In genomic region chr19:29514525-29515232, GRCh38 we compare ENCODE assay signal across 1 cellular context.
TF ChIP-seq lines count a peak whose summit lies in the region.

No MANE protein-coding gene starts in this region.

TF ChIP-seq in HepG2, 621 proteins besides CTCF, POLR2A, EP300 and RAD21:
- TF ChIP-seq, protein P1, sequence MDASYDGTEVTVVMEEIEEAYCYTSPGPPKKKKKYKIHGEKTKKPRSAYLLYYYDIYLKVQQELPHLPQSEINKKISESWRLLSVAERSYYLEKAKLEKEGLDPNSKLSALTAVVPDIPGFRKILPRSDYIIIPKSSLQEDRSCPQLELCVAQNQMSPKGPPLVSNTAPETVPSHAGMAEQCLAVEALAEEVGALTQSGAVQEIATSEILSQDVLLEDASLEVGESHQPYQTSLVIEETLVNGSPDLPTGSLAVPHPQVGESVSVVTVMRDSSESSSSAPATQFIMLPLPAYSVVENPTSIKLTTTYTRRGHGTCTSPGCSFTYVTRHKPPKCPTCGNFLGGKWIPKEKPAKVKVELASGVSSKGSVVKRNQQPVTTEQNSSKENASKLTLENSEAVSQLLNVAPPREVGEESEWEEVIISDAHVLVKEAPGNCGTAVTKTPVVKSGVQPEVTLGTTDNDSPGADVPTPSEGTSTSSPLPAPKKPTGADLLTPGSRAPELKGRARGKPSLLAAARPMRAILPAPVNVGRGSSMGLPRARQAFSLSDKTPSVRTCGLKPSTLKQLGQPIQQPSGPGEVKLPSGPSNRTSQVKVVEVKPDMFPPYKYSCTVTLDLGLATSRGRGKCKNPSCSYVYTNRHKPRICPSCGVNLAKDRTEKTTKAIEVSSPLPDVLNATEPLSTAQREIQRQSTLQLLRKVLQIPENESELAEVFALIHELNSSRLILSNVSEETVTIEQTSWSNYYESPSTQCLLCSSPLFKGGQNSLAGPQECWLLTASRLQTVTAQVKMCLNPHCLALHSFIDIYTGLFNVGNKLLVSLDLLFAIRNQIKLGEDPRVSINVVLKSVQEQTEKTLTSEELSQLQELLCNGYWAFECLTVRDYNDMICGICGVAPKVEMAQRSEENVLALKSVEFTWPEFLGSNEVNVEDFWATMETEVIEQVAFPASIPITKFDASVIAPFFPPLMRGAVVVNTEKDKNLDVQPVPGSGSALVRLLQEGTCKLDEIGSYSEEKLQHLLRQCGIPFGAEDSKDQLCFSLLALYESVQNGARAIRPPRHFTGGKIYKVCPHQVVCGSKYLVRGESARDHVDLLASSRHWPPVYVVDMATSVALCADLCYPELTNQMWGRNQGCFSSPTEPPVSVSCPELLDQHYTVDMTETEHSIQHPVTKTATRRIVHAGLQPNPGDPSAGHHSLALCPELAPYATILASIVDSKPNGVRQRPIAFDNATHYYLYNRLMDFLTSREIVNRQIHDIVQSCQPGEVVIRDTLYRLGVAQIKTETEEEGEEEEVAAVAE (CRISPR knock-in tag; IDR thresholded peaks at IDR 0.05; ENCODE audit: borderline replicate concordance) = no peak
- no peak for TF ChIP-seq GRHL1 (CRISPR knock-in tag; conservative IDR thresholded peaks at IDR 0.05)
- peak; percentile 40 for TF ChIP-seq HNRNPK (IDR thresholded peaks at IDR 0.05; ENCODE audit: low read depth, low read length, poor library complexity, severe bottlenecking)
TF ChIP-seq in HepG2: peak in this region for 1.
